ENCODE assay signal across 11 cellular contexts in genomic region chr17:48723555-48724239, GRCh38. TPM values are rescaled to one million over a fixed set of nuclear protein-coding genes. Genes with fewer than 3 reads are reported as not detected.
DNase-seq lines count a peak whose midpoint lies in the region; ATAC-seq and TF ChIP-seq lines count a peak whose summit lies in the region.
"Had no signal": no experiment of that assay in that cellular context is flagged by ENCODE, and none has a peak within 500 bp of the region (broad histone marks: within the 10 kb centered on the region; RNA-seq: fewer than 3 reads in every experiment).

No MANE protein-coding gene starts in this region.

- H3K9ac ChIP-seq in HUES6 (ENCODE audit: low read length) = peak overlapping the region; percentile 65

- H3K27ac ChIP-seq in CD8-positive, alpha-beta memory T cell (ENCODE audit: low read depth, low read length) = no peak overlapping the region
- no peak overlapping the region; the same call in 1 of the 2 replicates for H3K27ac ChIP-seq in HUES6 (ENCODE audit: low read depth, low read length)
- H3K27ac ChIP-seq in naive thymus-derived CD4-positive, alpha-beta T cell (ENCODE audit: low read depth, low read length) = no peak overlapping the region
- H3K27ac ChIP-seq: ascending aorta, stomach had no signal

- peak overlapping the region in 3 of 8 donors; percentile 21 to 70 (median 56) for H3K27ac Mint-ChIP-seq in CD8-positive, alpha-beta memory T cell
- peak overlapping the region; percentile 56 for H3K27ac Mint-ChIP-seq in activated naive CD8-positive, alpha-beta T cell treated with anti-CD3 and anti-CD28 coated beads, Interleukin-2, amount 10 ng/mL, durations not matched to agents 7 days and 5 days
- peak overlapping the region in 3 of 9 donors; percentile 32 to 87 (median 34) for H3K27ac Mint-ChIP-seq in naive thymus-derived CD4-positive, alpha-beta T cell

- in situ Hi-C loops in GM13976 (cut with MboI; ENCODE audit: low sequenced_read_pairs, unreplicated experiment) = no loop called here

- no peak for DNase-seq in CD8-positive, alpha-beta memory T cell
- peak; percentile 48 for DNase-seq in activated naive CD8-positive, alpha-beta T cell treated with anti-CD3 and anti-CD28 coated beads, Interleukin-2, amount 10 ng/mL, durations not matched to agents 7 days and 5 days
- peak in 2 of 9 donors; percentile 30 to 43 for DNase-seq in naive thymus-derived CD4-positive, alpha-beta T cell
- DNase-seq in GF-D8 (lab: John Stamatoyannopoulos, UW) = no peak
- DNase-seq in GM13976 (ENCODE audit: low spot score) = no peak
- DNase-seq in SIG-M5 treated with dmso at 0.1 percent for 504 hours (lab: John Stamatoyannopoulos, UW; ENCODE audit: unreplicated experiment) = no peak
- no peak for DNase-seq in NCI-H226

- no peaks in the 10 kb centered on the region for H3K36me3 Mint-ChIP-seq in CD8-positive, alpha-beta memory T cell
- H3K36me3 Mint-ChIP-seq in activated naive CD8-positive, alpha-beta T cell treated with anti-CD3 and anti-CD28 coated beads, Interleukin-2, amount 10 ng/mL, durations not matched to agents 7 days and 5 days = peaks cover 2% of the 10 kb centered on the region
- peaks cover 0 to 8% (median 0%) of the 10 kb centered on the region in 5 donors for H3K36me3 Mint-ChIP-seq in naive thymus-derived CD4-positive, alpha-beta T cell

- no peak for ATAC-seq in activated naive CD8-positive, alpha-beta T cell treated with anti-CD3 and anti-CD28 coated beads, Interleukin-2, amount 10 ng/mL, durations not matched to agents 7 days and 5 days (ENCODE audit: low read depth)
- ATAC-seq in naive thymus-derived CD4-positive, alpha-beta T cell = no peak

- H3K4me1 ChIP-seq in CD8-positive, alpha-beta memory T cell (ENCODE audit: insufficient read depth, low read length) = peaks cover 44% of the 10 kb centered on the region
- H3K4me1 ChIP-seq in HUES6 (ENCODE audit: control insufficient read depth, insufficient read depth, low read length) = peaks cover 33% of the 10 kb centered on the region
- H3K4me1 ChIP-seq in naive thymus-derived CD4-positive, alpha-beta T cell (ENCODE audit: control insufficient read depth in 2 of 2, insufficient read depth in 2 of 2, low read length in 2 of 2) = peaks cover 27 to 40% of the 10 kb centered on the region in 2 donors

- peaks cover 95 to 98% of the 10 kb centered on the region in 2 donors for H3K27me3 Mint-ChIP-seq in CD8-positive, alpha-beta memory T cell
- H3K27me3 Mint-ChIP-seq in activated naive CD8-positive, alpha-beta T cell treated with anti-CD3 and anti-CD28 coated beads, Interleukin-2, amount 10 ng/mL, durations not matched to agents 7 days and 5 days = peaks cover 98% of the 10 kb centered on the region
- peaks cover 84 to 99% (median 90%) of the 10 kb centered on the region in 5 donors for H3K27me3 Mint-ChIP-seq in naive thymus-derived CD4-positive, alpha-beta T cell

- POLR2A ChIA-PET in CD8-positive, alpha-beta memory T cell (lab: Charles Lee) = interaction anchor here (0.6 kb wide), 2 partner anchors 21 to 160 kb away, joined by 3 to 6 read pairs; no protein-coding TSS in a partner anchor
- POLR2A ChIA-PET in activated naive CD8-positive, alpha-beta T cell treated with anti-CD3 and anti-CD28 coated beads, Interleukin-2, amount 10 ng/mL, durations not matched to agents 7 days and 5 days (lab: Charles Lee) = interaction anchor here (0.6 to 1.2 kb wide), 3 partner anchors 87 to 155 kb away, joined by 4 read pairs; no protein-coding TSS in a partner anchor
- POLR2A ChIA-PET in naive thymus-derived CD4-positive, alpha-beta T cell (lab: Charles Lee) = interaction anchor here (0.6 to 1.0 kb wide), 2 partner anchors 9 to 277 kb away, joined by 3 to 6 read pairs; no protein-coding TSS in a partner anchor

- peaks cover 0 to 11% (median 5%) of the 10 kb centered on the region in 5 donors for H3K9me3 Mint-ChIP-seq in CD8-positive, alpha-beta memory T cell
- H3K9me3 Mint-ChIP-seq in activated naive CD8-positive, alpha-beta T cell treated with anti-CD3 and anti-CD28 coated beads, Interleukin-2, amount 10 ng/mL, durations not matched to agents 7 days and 5 days = no peaks in the 10 kb centered on the region
- peaks cover 0 to 13% (median 2%) of the 10 kb centered on the region in 11 donors for H3K9me3 Mint-ChIP-seq in naive thymus-derived CD4-positive, alpha-beta T cell

- H3K4me3 Mint-ChIP-seq in CD8-positive, alpha-beta memory T cell = peak overlapping the region; percentile 31 to 79 (median 75)
- H3K4me3 Mint-ChIP-seq in activated naive CD8-positive, alpha-beta T cell treated with anti-CD3 and anti-CD28 coated beads, Interleukin-2, amount 10 ng/mL, durations not matched to agents 7 days and 5 days = peak overlapping the region; percentile 61
- peak overlapping the region; percentile 50 to 82 (median 74) for H3K4me3 Mint-ChIP-seq in naive thymus-derived CD4-positive, alpha-beta T cell

- intact Hi-C loops in naive thymus-derived CD4-positive, alpha-beta T cell (cut with micrococcal nuclease) = loop anchor here (1.0 to 10.0 kb wide), 6 partner anchors 25 to 271 kb away; partner anchors contain the start of gene IGF2BP1 (in 1 of the 2)

- H3K27me3 ChIP-seq in CD8-positive, alpha-beta memory T cell (ENCODE audit: insufficient read depth, low read length, poor library complexity, severe bottlenecking) = peaks cover 92% of the 10 kb centered on the region
- H3K27me3 ChIP-seq in HUES6 (ENCODE audit: control insufficient read depth, insufficient read depth, low read length) = peaks cover 100% of the 10 kb centered on the region
- H3K27me3 ChIP-seq in naive thymus-derived CD4-positive, alpha-beta T cell (ENCODE audit: control insufficient read depth in 2 of 2, insufficient read depth in 2 of 2, low read length in 2 of 2) = peaks cover 42 to 90% of the 10 kb centered on the region in 2 donors

- no peaks in the 10 kb centered on the region for H3K36me3 ChIP-seq in CD8-positive, alpha-beta memory T cell (ENCODE audit: insufficient read depth, low read length)
- H3K36me3 ChIP-seq in HUES6 (ENCODE audit: control insufficient read depth, insufficient read depth, low read length) = no peaks in the 10 kb centered on the region
- no peaks in the 10 kb centered on the region for H3K36me3 ChIP-seq in naive thymus-derived CD4-positive, alpha-beta T cell (ENCODE audit: control insufficient read depth in 2 of 3, insufficient read depth in 3 of 3, low read length in 3 of 3)
- H3K36me3 ChIP-seq: ascending aorta, stomach had no signal

- peaks cover 35 to 50% (median 44%) of the 10 kb centered on the region in 3 donors for H3K4me1 Mint-ChIP-seq in CD8-positive, alpha-beta memory T cell
- H3K4me1 Mint-ChIP-seq in activated naive CD8-positive, alpha-beta T cell treated with anti-CD3 and anti-CD28 coated beads, Interleukin-2, amount 10 ng/mL, durations not matched to agents 7 days and 5 days = peaks cover 29% of the 10 kb centered on the region
- H3K4me1 Mint-ChIP-seq in naive thymus-derived CD4-positive, alpha-beta T cell = peaks cover 26 to 62% (median 42%) of the 10 kb centered on the region in 7 donors

- no peak for TF ChIP-seq CTCF in GM13976 (IDR thresholded peaks at IDR 0.05; ENCODE audit: borderline replicate concordance, control extremely low read depth, extremely low read depth, insufficient read depth, missing control alignments)

- no peaks in the 10 kb centered on the region for H3K9me3 ChIP-seq in CD8-positive, alpha-beta memory T cell (ENCODE audit: low read length)
- no peaks in the 10 kb centered on the region for H3K9me3 ChIP-seq in HUES6 (ENCODE audit: control insufficient read depth, insufficient read depth, low read depth, low read length)
- H3K9me3 ChIP-seq in naive thymus-derived CD4-positive, alpha-beta T cell (ENCODE audit: control insufficient read depth in 2 of 3, low read length in 3 of 3) = no peaks in the 10 kb centered on the region
- H3K9me3 ChIP-seq: ascending aorta had no signal

- CTCF ChIA-PET in CD8-positive, alpha-beta memory T cell (lab: Charles Lee) = interaction anchor here (1.2 to 2.5 kb wide), 10 partner anchors 8 to 165 kb away, joined by 3 to 15 read pairs (median 6); no protein-coding TSS in a partner anchor
- CTCF ChIA-PET in naive thymus-derived CD4-positive, alpha-beta T cell (lab: Charles Lee) = interaction anchor here (0.6 to 3.0 kb wide), 5 partner anchors 32 to 643 kb away, joined by 3 to 17 read pairs (median 6); no protein-coding TSS in a partner anchor

- peak overlapping the region; percentile 33 for H3K4me3 ChIP-seq in CD8-positive, alpha-beta memory T cell (ENCODE audit: low read length)
- H3K4me3 ChIP-seq in HUES6 (ENCODE audit: low read depth, low read length) = peak overlapping the region; percentile 59
- peak overlapping the region; percentile 23 for H3K4me3 ChIP-seq in naive thymus-derived CD4-positive, alpha-beta T cell (ENCODE audit: low read length)

RNA-seq across cellular contexts. Expression of gene PRAC2, which starts 0.7 kb away (rescaled TPM):
- total RNA-seq in CD8-positive, alpha-beta memory T cell = not detected
- not detected for polyA plus RNA-seq in CD8-positive, alpha-beta memory T cell
- not detected for total RNA-seq in activated naive CD8-positive, alpha-beta T cell treated with anti-CD3 and anti-CD28 coated beads, Interleukin-2, amount 10 ng/mL, durations not matched to agents 7 days and 5 days
- not detected for total RNA-seq in naive thymus-derived CD4-positive, alpha-beta T cell
- not detected for polyA plus RNA-seq in naive thymus-derived CD4-positive, alpha-beta T cell
- total RNA-seq: ascending aorta, M059J, stomach had no signal
- polyA plus RNA-seq: stomach had no signal

RNA-seq across cellular contexts. Expression of gene PRAC1, which starts 1.4 kb away (rescaled TPM):
- not detected for total RNA-seq in CD8-positive, alpha-beta memory T cell
- not detected for polyA plus RNA-seq in CD8-positive, alpha-beta memory T cell
- total RNA-seq in activated naive CD8-positive, alpha-beta T cell treated with anti-CD3 and anti-CD28 coated beads, Interleukin-2, amount 10 ng/mL, durations not matched to agents 7 days and 5 days = not detected
- total RNA-seq in naive thymus-derived CD4-positive, alpha-beta T cell = not detected
- polyA plus RNA-seq in naive thymus-derived CD4-positive, alpha-beta T cell = not detected
- total RNA-seq: ascending aorta, M059J, stomach had no signal
- polyA plus RNA-seq: stomach had no signal

RNA-seq across cellular contexts. Expression of gene HOXB13, which starts 4.9 kb away (rescaled TPM):
- not detected for total RNA-seq in CD8-positive, alpha-beta memory T cell
- not detected for polyA plus RNA-seq in CD8-positive, alpha-beta memory T cell
- not detected for total RNA-seq in activated naive CD8-positive, alpha-beta T cell treated with anti-CD3 and anti-CD28 coated beads, Interleukin-2, amount 10 ng/mL, durations not matched to agents 7 days and 5 days
- not detected for total RNA-seq in naive thymus-derived CD4-positive, alpha-beta T cell
- not detected for polyA plus RNA-seq in naive thymus-derived CD4-positive, alpha-beta T cell
- total RNA-seq: ascending aorta had no signal
